Comparison of ENCODE assay signal across 9 cellular contexts in the genomic region with DNA sequence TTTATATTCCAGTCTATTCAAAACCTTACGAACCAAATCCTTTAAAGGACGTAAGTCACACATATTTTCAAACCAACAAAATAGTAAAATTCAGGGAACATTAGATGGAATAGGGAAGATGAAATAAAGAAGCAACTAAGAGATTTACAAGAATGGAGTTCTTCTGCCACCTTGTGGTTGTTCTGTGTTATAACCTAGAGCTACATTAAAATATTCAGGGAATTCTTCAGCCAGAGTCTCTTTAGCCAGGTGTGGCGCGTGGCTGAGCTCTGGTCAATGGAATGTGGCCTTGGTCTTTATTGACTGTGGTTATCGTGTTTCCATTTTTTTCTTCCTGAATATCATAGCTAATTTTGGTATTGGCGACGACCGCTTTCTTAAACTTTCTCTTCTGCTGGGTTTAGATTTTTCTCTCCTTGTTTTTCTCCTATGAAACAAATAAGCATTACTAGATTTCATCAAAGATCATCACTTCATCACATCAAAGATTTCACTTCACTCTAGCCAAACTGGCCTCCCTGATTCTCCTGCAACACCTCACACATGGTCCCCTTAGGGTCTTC.
DNase-seq lines count a peak whose midpoint lies in the region; ATAC-seq and TF ChIP-seq lines count a peak whose summit lies in the region.
"Had no signal": no experiment of that assay in that cellular context is flagged by ENCODE, and none has a peak within 500 bp of the region (broad histone marks: within the 10 kb centered on the region; RNA-seq: fewer than 3 reads in every experiment).

No MANE protein-coding gene starts in this region.

- H3K36me3 ChIP-seq in BJ (ENCODE audit: control insufficient read depth, insufficient read depth, low read length) (no peaks in the 10 kb centered on the region), neural progenitor cell (no peaks in the 10 kb centered on the region)

- no peaks in the 10 kb centered on the region for H3F3A ChIP-seq in neural progenitor cell (ENCODE audit: low read depth)

- H3K79me2 ChIP-seq in neural progenitor cell (ENCODE audit: low read depth) = no peaks in the 10 kb centered on the region

- peak; percentile 36 for ATAC-seq in GM21367 (IDR thresholded peaks at IDR 0.05; ENCODE audit: unreplicated experiment)

- no peak overlapping the region for H3K27ac Mint-ChIP-seq in neural progenitor cell
- H3K27ac Mint-ChIP-seq: memory B cell had no signal

- no peak for TF ChIP-seq POLR2A in lower leg skin (IDR thresholded peaks at IDR 0.05)

- no peaks in the 10 kb centered on the region for H3K27me3 Mint-ChIP-seq in neural progenitor cell (ENCODE audit: insufficient read depth, low read depth)
- H3K27me3 Mint-ChIP-seq: memory B cell had no signal

- H3K27me3 ChIP-seq in BJ (ENCODE audit: control insufficient read depth, insufficient read depth, low read length) = no peaks in the 10 kb centered on the region
- H3K27me3 ChIP-seq in neural progenitor cell = no peaks in the 10 kb centered on the region

- H3K4me3 ChIP-seq in BJ (ENCODE audit: low read depth, low read length) (no peak overlapping the region), fibroblast of mammary gland (ENCODE audit: control insufficient read depth, low read depth, low read length) (no peak overlapping the region), neural progenitor cell (no peak overlapping the region), lower leg skin (ENCODE audit: low read depth, poor library complexity, severe bottlenecking) (no peak overlapping the region)

- H3K4me2 ChIP-seq in neural progenitor cell = no peak overlapping the region

- no peaks in the 10 kb centered on the region for H3K9me3 Mint-ChIP-seq in neural progenitor cell
- H3K9me3 Mint-ChIP-seq: memory B cell had no signal

- no peaks in the 10 kb centered on the region for H3K9me3 ChIP-seq in neural progenitor cell (ENCODE audit: low read depth)

- H3K4me1 Mint-ChIP-seq in neural progenitor cell = no peaks in the 10 kb centered on the region

- no peak overlapping the region for H3K27ac ChIP-seq in neural progenitor cell

- no peaks in the 10 kb centered on the region for H3K36me3 Mint-ChIP-seq in neural progenitor cell
- H3K36me3 Mint-ChIP-seq: memory B cell had no signal

- TF ChIP-seq CTCF in BJ (IDR thresholded peaks at IDR 0.05; ENCODE audit: insufficient read depth, low read depth, low read length) = peak; percentile 64
- peak; percentile 74 for TF ChIP-seq CTCF in fibroblast of mammary gland (conservative IDR thresholded peaks at IDR 0.05; ENCODE audit: control insufficient read depth, insufficient read depth, low read depth, low read length)
- TF ChIP-seq CTCF in neural progenitor cell (IDR thresholded peaks at IDR 0.05) = peak; percentile 87
- no peak for TF ChIP-seq CTCF in lower leg skin (IDR thresholded peaks at IDR 0.05)

- 10 to 12% methylated on average over 8 of the region's 8 CpGs for WGBS in lower leg skin, 2 donors

- no peak overlapping the region for H3K4me3 Mint-ChIP-seq in neural progenitor cell
- H3K4me3 Mint-ChIP-seq: memory B cell had no signal

- H3K9ac ChIP-seq in neural progenitor cell = no peak overlapping the region

- no peaks in the 10 kb centered on the region for H3K4me1 ChIP-seq in neural progenitor cell

- no peak for DNase-seq in BJ (ENCODE audit: low read depth)
- DNase-seq in NCI-H1417 treated with DMSO at 0.1 percent for 48 hours (lab: John Stamatoyannopoulos, UW) = peak; percentile 60
- DNase-seq in SKM-1 (lab: John Stamatoyannopoulos, UW; ENCODE audit: unreplicated experiment) = peak; percentile 72
- DNase-seq in fibroblast of mammary gland (ENCODE audit: low read depth) = peak; percentile 81
- DNase-seq in neural progenitor cell (ENCODE audit: low spot score) = peak; percentile 78
- no peak for DNase-seq in posterior vena cava (ENCODE audit: low spot score)
- DNase-seq in lower leg skin (ENCODE audit: low spot score in 2 of 2) = no peak

- intact Hi-C loops in posterior vena cava (cut with DNase I) (no loop called here), lower leg skin (cut with DNase I; ENCODE audit: low total_unique reads) (no loop called here)

- H4K20me1 ChIP-seq in neural progenitor cell (ENCODE audit: low read depth) = no peaks in the 10 kb centered on the region

- CTCF ChIA-PET in BJ (lab: Yijun Ruan, JAX) = interaction anchor here (0.6 to 2.6 kb wide), 8 partner anchors 12 to 103 kb away, joined by 3 to 29 read pairs (median 4); no protein-coding TSS in a partner anchor

- no peak overlapping the region for H2AFZ ChIP-seq in neural progenitor cell (replicated peaks)

- POLR2A ChIA-PET in BJ (lab: Charles Lee) = no interaction called here

Comparison
In these comparisons a context has a peak if more than half of its experiments do, and no peak if none do; other contexts are left out.
1. DNase-seq: peak in NCI-H1417 treated with DMSO at 0.1 percent for 48 hours (single experiment), SKM-1 (single experiment), fibroblast of mammary gland (single experiment) and neural progenitor cell (single experiment); none in BJ (single experiment), posterior vena cava (single experiment) and lower leg skin (0 of 2).
2. CTCF ChIP-seq: peak in BJ (single experiment), fibroblast of mammary gland (single experiment) and neural progenitor cell (single experiment); none in lower leg skin (0 of 3).